Comparison of ENCODE assay signal across 8 cellular contexts in the genomic region with DNA sequence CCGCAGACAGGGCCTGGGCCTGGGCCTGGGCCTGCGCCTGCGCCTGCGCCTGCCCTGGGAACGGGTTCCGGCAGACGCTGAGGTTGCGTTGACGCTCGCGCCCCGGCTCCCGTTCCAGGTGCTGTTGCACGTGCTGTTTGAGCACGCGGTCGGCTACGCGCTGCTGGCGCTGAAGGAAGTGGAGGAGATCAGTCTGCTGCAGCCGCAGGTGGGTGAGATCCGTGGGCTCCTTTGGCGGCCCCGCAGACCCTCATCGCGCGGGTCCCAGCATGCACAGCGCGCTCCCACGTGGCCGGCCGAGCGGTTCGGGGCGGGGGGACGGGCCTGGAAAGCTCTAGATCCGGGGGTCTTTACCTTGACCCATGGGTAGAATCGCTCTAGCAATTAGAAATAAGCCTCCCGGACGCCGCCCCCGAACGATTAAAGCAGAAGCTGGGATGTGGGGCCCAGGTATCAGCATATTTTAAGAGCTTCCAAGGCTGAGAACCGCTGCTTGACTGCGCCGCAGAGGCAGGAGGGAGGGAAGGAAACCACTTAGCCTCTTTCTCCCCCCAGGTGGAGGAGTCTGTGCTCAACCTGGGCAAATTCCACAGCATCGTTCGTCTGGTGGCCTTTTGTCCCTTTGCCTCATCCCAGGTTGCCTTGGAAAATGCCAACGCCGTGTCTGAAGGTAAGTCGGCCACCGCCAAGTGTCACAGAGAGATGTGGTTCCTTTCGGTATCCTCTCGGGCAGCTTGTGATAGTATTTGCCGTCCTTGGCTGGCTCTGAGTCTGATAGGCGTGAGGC. TPM values are rescaled to one million over a fixed set of nuclear protein-coding genes. Genes with fewer than 3 reads are reported as not detected.
DNase-seq lines count a peak whose midpoint lies in the region; ATAC-seq and TF ChIP-seq lines count a peak whose summit lies in the region.

No MANE protein-coding gene starts in this region.

- DNase-seq in ELR (ENCODE audit: low read depth) = peak; percentile 44
- DNase-seq in esophagus squamous epithelium (lab: John Stamatoyannopoulos, UW) = no peak
- DNase-seq in naive thymus-derived CD4-positive, alpha-beta T cell = no peak
- DNase-seq in upper lobe of right lung = no peak
- no peak for DNase-seq in NCI-H446 treated with DMSO at 0.1 percent for 48 hours (lab: John Stamatoyannopoulos, UW)

- CTCF ChIA-PET in naive thymus-derived CD4-positive, alpha-beta T cell (lab: Charles Lee) = no interaction called here

- H3K4me3 Mint-ChIP-seq in naive thymus-derived CD4-positive, alpha-beta T cell = peak overlapping the region; percentile 86 to 92 (median 89)

- peak overlapping the region; percentile 98 for H3K27ac ChIP-seq in VCaP
- peak overlapping the region; percentile 79 to 96 (median 89) for H3K27ac ChIP-seq in esophagus squamous epithelium
- H3K27ac ChIP-seq in naive thymus-derived CD4-positive, alpha-beta T cell (ENCODE audit: low read depth, low read length) = peak overlapping the region; percentile 90
- H3K27ac ChIP-seq in upper lobe of right lung = peak overlapping the region; percentile 96

- H3K4me3 ChIP-seq in esophagus squamous epithelium (peak overlapping the region; percentile 75 to 98 (median 85)), upper lobe of right lung (peak overlapping the region; percentile 97)
- H3K4me3 ChIP-seq in naive thymus-derived CD4-positive, alpha-beta T cell (ENCODE audit: low read length) = peak overlapping the region; percentile 82

- TF ChIP-seq POLR2A in esophagus squamous epithelium (IDR thresholded peaks at IDR 0.05) = no peak

- TF ChIP-seq CTCF in VCaP (conservative IDR thresholded peaks at IDR 0.05) = no peak
- no peak for TF ChIP-seq CTCF in esophagus squamous epithelium (IDR thresholded peaks at IDR 0.05)
- no peak for TF ChIP-seq CTCF in upper lobe of right lung (IDR thresholded peaks at IDR 0.05)

- intact Hi-C loops in esophagus squamous epithelium (cut with DNase I) (no loop called here), upper lobe of right lung (cut with DNase I) (no loop called here)
- intact Hi-C loops in naive thymus-derived CD4-positive, alpha-beta T cell (cut with micrococcal nuclease) = loop anchor here (1.0 to 5.0 kb wide), 11 partner anchors 11 to 1426 kb away; a partner anchor contains a TSS

- H3K36me3 Mint-ChIP-seq in naive thymus-derived CD4-positive, alpha-beta T cell = peaks cover 13 to 42% (median 22%) of the 10 kb centered on the region in 5 donors

- H3K4me1 ChIP-seq in esophagus squamous epithelium (peaks cover 15 to 41% (median 22%) of the 10 kb centered on the region in 3 donors), upper lobe of right lung (peaks cover 19% of the 10 kb centered on the region)
- H3K4me1 ChIP-seq in naive thymus-derived CD4-positive, alpha-beta T cell (ENCODE audit: control insufficient read depth in 2 of 2, insufficient read depth in 2 of 2, low read length in 2 of 2) = peaks cover 22 to 26% of the 10 kb centered on the region in 2 donors

- POLR2A ChIA-PET in naive thymus-derived CD4-positive, alpha-beta T cell (lab: Charles Lee) = interaction anchor here (0.6 to 6.8 kb wide), 17 partner anchors 8 to 1238 kb away, joined by 3 to 183 read pairs (median 5); a partner anchor contains a TSS

- WGBS in esophagus squamous epithelium, 2 donors = 2% methylated on average over 9 to 23 of the region's 56 CpGs

- H3K27me3 ChIP-seq in esophagus squamous epithelium (no peaks in the 10 kb centered on the region), upper lobe of right lung (no peaks in the 10 kb centered on the region)
- no peaks in the 10 kb centered on the region for H3K27me3 ChIP-seq in naive thymus-derived CD4-positive, alpha-beta T cell (ENCODE audit: control insufficient read depth in 2 of 2, insufficient read depth in 2 of 2, low read length in 2 of 2)

- peak overlapping the region; percentile 78 to 92 (median 86) for H3K27ac Mint-ChIP-seq in naive thymus-derived CD4-positive, alpha-beta T cell

- H3K4me1 Mint-ChIP-seq in naive thymus-derived CD4-positive, alpha-beta T cell = peaks cover 13 to 47% (median 35%) of the 10 kb centered on the region in 7 donors

- ATAC-seq in GM21367 (IDR thresholded peaks at IDR 0.05; ENCODE audit: unreplicated experiment) (peak; percentile 32), HG03571 (IDR thresholded peaks at IDR 0.05; ENCODE audit: unreplicated experiment) (peak; percentile 41), upper lobe of right lung (peak; percentile 65)
- peak; percentile 59 for ATAC-seq in naive thymus-derived CD4-positive, alpha-beta T cell

- no peaks in the 10 kb centered on the region for H3K9me3 ChIP-seq in esophagus squamous epithelium
- H3K9me3 ChIP-seq in naive thymus-derived CD4-positive, alpha-beta T cell (ENCODE audit: control insufficient read depth in 2 of 3, low read length in 3 of 3) = no peaks in the 10 kb centered on the region
- no peaks in the 10 kb centered on the region for H3K9me3 ChIP-seq in upper lobe of right lung

- H3K36me3 ChIP-seq in esophagus squamous epithelium (peaks cover 21 to 45% (median 39%) of the 10 kb centered on the region in 3 donors), upper lobe of right lung (peaks cover 43% of the 10 kb centered on the region)
- peaks cover 28 to 43% (median 32%) of the 10 kb centered on the region in 3 experiments for H3K36me3 ChIP-seq in naive thymus-derived CD4-positive, alpha-beta T cell (ENCODE audit: control insufficient read depth in 2 of 3, insufficient read depth in 3 of 3, low read length in 3 of 3)

- no peaks in the 10 kb centered on the region for H3K9me3 Mint-ChIP-seq in naive thymus-derived CD4-positive, alpha-beta T cell

- H3K27me3 Mint-ChIP-seq in naive thymus-derived CD4-positive, alpha-beta T cell = no peaks in the 10 kb centered on the region

RNA-seq across cellular contexts. Expression of a gene that starts 0.5 kb away (rescaled TPM):
- total RNA-seq in esophagus squamous epithelium (100 to 1,000 TPM in 3 of 4 donors, 10 to 100 TPM in 1; 73.0 to 174 (median 137) TPM), upper lobe of right lung (88.4 TPM)
- total RNA-seq in naive thymus-derived CD4-positive, alpha-beta T cell = 100 to 1,000 TPM; 216 to 375 (median 287) TPM
- polyA plus RNA-seq in naive thymus-derived CD4-positive, alpha-beta T cell = 100 to 1,000 TPM in 1 of 2 donors, 10 to 100 TPM in 1; 89.0 to 129 TPM

RNA-seq across cellular contexts. Expression of a gene that starts 11.1 kb away (rescaled TPM):
- 100 to 1,000 TPM in 3 of 4 donors, 10 to 100 TPM in 1; 77.4 to 136 (median 123) TPM for total RNA-seq in esophagus squamous epithelium
- 100 to 1,000 TPM; 105 to 161 (median 107) TPM for total RNA-seq in naive thymus-derived CD4-positive, alpha-beta T cell
- 100 to 1,000 TPM; 101 to 135 TPM for polyA plus RNA-seq in naive thymus-derived CD4-positive, alpha-beta T cell
- total RNA-seq in upper lobe of right lung = 65.5 TPM

RNA-seq across cellular contexts. Expression of a gene that starts 39.7 kb away (rescaled TPM):
- total RNA-seq in esophagus squamous epithelium = 10 to 100 TPM in 1 of 4 donors, 1 to 10 TPM in 3; 3.2 to 10.4 (median 7.2) TPM
- total RNA-seq in naive thymus-derived CD4-positive, alpha-beta T cell = 10 to 100 TPM in 1 of 5 experiments, 1 to 10 TPM in 4; 5.2 to 10.5 (median 7.7) TPM
- under 1 TPM; 0.09 to 0.33 TPM for polyA plus RNA-seq in naive thymus-derived CD4-positive, alpha-beta T cell
- total RNA-seq in upper lobe of right lung = 19.5 TPM

Comparison
In these comparisons a context has a peak if more than half of its experiments do, and no peak if none do; other contexts are left out.
1. intact Hi-C loops: an anchor here in naive thymus-derived CD4-positive, alpha-beta T cell (1.0 to 5.0 kb wide); none called in esophagus squamous epithelium and upper lobe of right lung.